8 cellular contexts compared by ENCODE assay signal in genomic region chr11:117807482-117808272, GRCh38. TPM values are rescaled to one million over a fixed set of nuclear protein-coding genes. Genes with fewer than 3 reads are reported as not detected.
DNase-seq lines count a peak whose midpoint lies in the region; ATAC-seq and TF ChIP-seq lines count a peak whose summit lies in the region.

No MANE protein-coding gene starts in this region.

- peak; percentile 61 for DNase-seq in COR-L47 (lab: John Stamatoyannopoulos, UW)
- peak; percentile 76 for DNase-seq in RPMI8226
- peak; percentile 54 for DNase-seq in activated T-helper 2 cell treated with anti-CD3 and anti-CD28 coated beads, Interferon-gamma antibody, Interleukin-2, Interleukin-4, amounts not matched to agents 10 μg/mL and 5 μg/mL and 100 μg/mL, durations not matched to agents 14 hours and 24 hours and 36 hours (ENCODE audit: low spot score)
- DNase-seq in fibroblast of villous mesenchyme (ENCODE audit: low read depth), result peak; percentile 57
- peak in 43 of 56 donors; percentile 18 to 92 (median 63) for DNase-seq in nucleus accumbens (lab: John Stamatoyannopoulos, UW)
- DNase-seq in transverse colon, result peak; percentile 84

- H3K9me3 ChIP-seq in transverse colon, result no peaks in the 10 kb centered on the region

- H3K27me3 ChIP-seq in transverse colon, result no peaks in the 10 kb centered on the region

- no peaks in the 10 kb centered on the region for H3K9me3 Mint-ChIP-seq in activated T-helper 2 cell treated with anti-CD3 and anti-CD28 coated beads, Interferon-gamma antibody, Interleukin-2, Interleukin-4, amounts not matched to agents 10 μg/mL and 5 μg/mL and 100 μg/mL, durations not matched to agents 14 hours and 24 hours and 36 hours

- ATAC-seq in HG03354 (IDR thresholded peaks at IDR 0.05; ENCODE audit: poor library complexity, severe bottlenecking, unreplicated experiment) (peak; percentile 56), HG02623 (IDR thresholded peaks at IDR 0.05; ENCODE audit: unreplicated experiment) (no peak)

- TF ChIP-seq POLR2A in transverse colon (IDR thresholded peaks at IDR 0.05), result no peak

- peaks cover 8% of the 10 kb centered on the region for H3K4me1 Mint-ChIP-seq in activated T-helper 2 cell treated with anti-CD3 and anti-CD28 coated beads, Interferon-gamma antibody, Interleukin-2, Interleukin-4, amounts not matched to agents 10 μg/mL and 5 μg/mL and 100 μg/mL, durations not matched to agents 14 hours and 24 hours and 36 hours (ENCODE audit: low read depth)

- no peak overlapping the region for H3K27ac Mint-ChIP-seq in activated T-helper 2 cell treated with anti-CD3 and anti-CD28 coated beads, Interferon-gamma antibody, Interleukin-2, Interleukin-4, amounts not matched to agents 10 μg/mL and 5 μg/mL and 100 μg/mL, durations not matched to agents 14 hours and 24 hours and 36 hours

- no peak for TF ChIP-seq EP300 in transverse colon (IDR thresholded peaks at IDR 0.05; ENCODE audit: low read depth)

- H3K4me1 ChIP-seq in transverse colon, result peaks cover 0 to 18% (median 11%) of the 10 kb centered on the region in 4 donors

- no peaks in the 10 kb centered on the region for H3K36me3 ChIP-seq in transverse colon

- TF ChIP-seq CTCF in fibroblast of villous mesenchyme (IDR thresholded peaks at IDR 0.05; ENCODE audit: insufficient read depth, low read depth, low read length) (peak; percentile 94), transverse colon (IDR thresholded peaks at IDR 0.05) (peak; percentile 91 to 95 (median 93))

- in situ Hi-C loops in transverse colon (cut with MboI; ENCODE audit: low pct_ligation_motif_present in 1 of 4, low pct_unique_long_range_greater_than_20kb in 1 of 4, low sequenced_read_pairs in 3 of 4), result loop anchor here in 3 of 4 donors (10.0 to 25.0 kb wide), 4 partner anchors 247 to 370 kb away; no protein-coding TSS in a partner anchor

- 48 to 83% methylated on average over 1 to 20 of the region's 20 CpGs for WGBS in transverse colon (ENCODE audit: low coverage in 1 of 2), 2 donors

- no peak overlapping the region for H3K4me3 ChIP-seq in fibroblast of villous mesenchyme (ENCODE audit: low read depth, low read length)
- no peak overlapping the region for H3K4me3 ChIP-seq in transverse colon

- intact Hi-C loops in activated T-helper 2 cell treated with anti-CD3 and anti-CD28 coated beads, Interferon-gamma antibody, Interleukin-2, Interleukin-4, amounts not matched to agents 10 μg/mL and 5 μg/mL and 100 μg/mL, durations not matched to agents 14 hours and 24 hours and 36 hours (cut with micrococcal nuclease), result loop anchor here (1.0 to 10.0 kb wide), 4 partner anchors 35 to 337 kb away; no protein-coding TSS in a partner anchor
- intact Hi-C loops in transverse colon (cut with DNase I; ENCODE audit: low total_unique reads), result no loop called here

- no peak overlapping the region for H3K4me3 Mint-ChIP-seq in activated T-helper 2 cell treated with anti-CD3 and anti-CD28 coated beads, Interferon-gamma antibody, Interleukin-2, Interleukin-4, amounts not matched to agents 10 μg/mL and 5 μg/mL and 100 μg/mL, durations not matched to agents 14 hours and 24 hours and 36 hours (ENCODE audit: low read depth)

- H3K36me3 Mint-ChIP-seq in activated T-helper 2 cell treated with anti-CD3 and anti-CD28 coated beads, Interferon-gamma antibody, Interleukin-2, Interleukin-4, amounts not matched to agents 10 μg/mL and 5 μg/mL and 100 μg/mL, durations not matched to agents 14 hours and 24 hours and 36 hours (ENCODE audit: low read depth), result no peaks in the 10 kb centered on the region

- H3K27ac ChIP-seq in transverse colon, result peak overlapping the region in 1 of 4 donors; percentile 71

- H3K27me3 Mint-ChIP-seq in activated T-helper 2 cell treated with anti-CD3 and anti-CD28 coated beads, Interferon-gamma antibody, Interleukin-2, Interleukin-4, amounts not matched to agents 10 μg/mL and 5 μg/mL and 100 μg/mL, durations not matched to agents 14 hours and 24 hours and 36 hours (ENCODE audit: low read depth), result peaks cover 10% of the 10 kb centered on the region

RNA-seq across cellular contexts. Expression of gene DSCAML1, which starts 10.7 kb away (rescaled TPM):
- total RNA-seq in activated T-helper 2 cell treated with anti-CD3 and anti-CD28 coated beads, Interferon-gamma antibody, Interleukin-2, Interleukin-4, amounts not matched to agents 10 μg/mL and 5 μg/mL and 100 μg/mL, durations not matched to agents 14 hours and 24 hours and 36 hours, result not detected in 2 replicates
- total RNA-seq in fibroblast of villous mesenchyme (not detected in 2 replicates), transverse colon (1 to 10 TPM; 2.9 to 5.8 (median 3.3) TPM)

RNA-seq across cellular contexts. Expression of gene FXYD2, which starts 16.9 kb away (rescaled TPM):
- 0.48 and 0.51 TPM in 2 replicates for total RNA-seq in activated T-helper 2 cell treated with anti-CD3 and anti-CD28 coated beads, Interferon-gamma antibody, Interleukin-2, Interleukin-4, amounts not matched to agents 10 μg/mL and 5 μg/mL and 100 μg/mL, durations not matched to agents 14 hours and 24 hours and 36 hours
- total RNA-seq in fibroblast of villous mesenchyme (not detected in 2 replicates), transverse colon (1 to 10 TPM in 2 of 4 donors, under 1 TPM in 1, not detected in 1; 0.64 to 1.2 (median 1.1) TPM)
